In the genomic region with DNA sequence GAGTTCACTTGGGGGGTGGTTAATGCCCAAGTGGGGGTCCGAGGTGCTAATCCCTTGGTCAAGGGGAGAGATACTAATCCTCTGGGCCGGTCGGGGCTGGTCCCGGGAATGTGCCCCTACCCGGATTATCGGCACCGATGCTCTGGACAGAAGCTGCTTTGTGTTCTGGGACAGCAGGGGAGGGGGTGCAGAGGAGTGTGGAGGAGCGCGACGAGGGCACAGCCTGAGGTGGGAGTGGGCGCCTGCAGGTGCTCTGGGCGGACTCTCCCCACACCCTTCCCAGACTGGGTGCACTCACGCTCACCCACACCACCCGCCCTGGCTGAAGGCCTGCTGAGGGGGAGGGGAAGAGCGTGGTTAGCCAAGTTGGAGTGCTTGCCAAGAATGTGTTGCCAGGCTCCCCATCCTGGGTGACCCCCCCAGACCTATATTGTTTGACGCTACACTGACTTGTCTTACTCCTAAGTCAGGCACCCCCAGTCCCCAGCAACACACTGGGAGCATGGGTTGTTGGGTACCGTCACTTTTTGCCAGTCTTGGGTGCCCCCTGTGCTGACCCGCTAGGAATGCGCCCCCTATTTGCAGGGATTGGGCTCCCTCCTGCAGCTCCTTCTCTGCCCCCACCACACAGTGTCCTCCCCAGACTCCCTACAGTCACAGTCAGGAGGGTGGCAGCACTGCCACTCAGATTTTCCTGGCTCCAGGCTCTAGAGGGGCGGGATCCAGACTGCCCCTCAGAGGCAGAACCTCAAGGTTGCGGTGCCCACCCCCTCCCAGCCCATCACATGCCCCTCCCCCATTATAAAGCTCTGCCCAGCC, we compare ENCODE assay signal across 8 cellular contexts. TPM values are rescaled to one million over a fixed set of nuclear protein-coding genes. Genes with fewer than 3 reads are reported as not detected.
DNase-seq lines count a peak whose midpoint lies in the region; ATAC-seq and TF ChIP-seq lines count a peak whose summit lies in the region.

No MANE protein-coding gene starts in this region.

- H3K36me3 ChIP-seq in body of pancreas (replicated peaks in 1 of 2; ENCODE audit: insufficient read depth in 1 of 2, low read depth in 2 of 2) (peaks cover 2 to 6% of the 10 kb centered on the region in 2 donors), left lung (peaks cover 0 to 31% of the 10 kb centered on the region in 2 donors)

- H3K4me1 ChIP-seq in body of pancreas: peaks cover 71% of the 10 kb centered on the region
- H3K4me1 ChIP-seq in left lung: peaks cover 33 to 55% of the 10 kb centered on the region in 2 donors

- 4 to 6% methylated on average over 5 to 21 of the region's 21 CpGs for WGBS in body of pancreas, 2 donors

- ATAC-seq in body of pancreas (no peak), left lung (peak; percentile 5), sciatic nerve (no peak)

- H3K27me3 ChIP-seq in body of pancreas (no peaks in the 10 kb centered on the region), left lung (no peaks in the 10 kb centered on the region)

- peak; percentile 25 for DNase-seq in NCI-H748 (lab: John Stamatoyannopoulos, UW; ENCODE audit: unreplicated experiment)
- DNase-seq in NCI-H748 treated with DMSO at 0.1 percent for 48 hours (lab: John Stamatoyannopoulos, UW): no peak
- DNase-seq in NCI-H1694 treated with DMSO at 0.1 percent for 48 hours (lab: John Stamatoyannopoulos, UW): peak; percentile 16
- peak; percentile 53 to 67 (median 66) for DNase-seq in body of pancreas
- DNase-seq in left lung: peak in 1 of 2 donors; percentile 71
- DNase-seq in substantia nigra (lab: John Stamatoyannopoulos, UW): peak in 39 of 49 donors; percentile 12 to 80 (median 39)
- no peak for DNase-seq in foreskin melanocyte
- DNase-seq in sciatic nerve (ENCODE audit: low spot score): no peak

- H3K27ac ChIP-seq in body of pancreas: peak overlapping the region; percentile 92 to 98 (median 96)
- peak overlapping the region; percentile 96 to 98 for H3K27ac ChIP-seq in left lung
- H3K27ac ChIP-seq in substantia nigra (ENCODE audit: low read depth, low read length, poor library complexity, severe bottlenecking): peak overlapping the region; percentile 100

- TF ChIP-seq CTCF in body of pancreas (IDR thresholded peaks at IDR 0.05): no peak
- no peak for TF ChIP-seq CTCF in left lung (IDR thresholded peaks at IDR 0.05)

- H3K4me3 ChIP-seq in body of pancreas (peak overlapping the region; percentile 48 to 73), left lung (peak overlapping the region; percentile 86 to 93)

- no peaks in the 10 kb centered on the region for H3K9me3 ChIP-seq in body of pancreas
- no peaks in the 10 kb centered on the region for H3K9me3 ChIP-seq in left lung

- intact Hi-C loops in body of pancreas (cut with DNase I): no loop called here
- intact Hi-C loops in left lung (cut with DNase I): no loop called here
- intact Hi-C loops in sciatic nerve (cut with DNase I): no loop called here

- no peak for TF ChIP-seq POLR2A in body of pancreas (IDR thresholded peaks at IDR 0.05)

RNA-seq across cellular contexts. Expression of a gene that starts 1.2 kb away (rescaled TPM):
- total RNA-seq in body of pancreas: 100 to 1,000 TPM in 1 of 2 donors, 10 to 100 TPM in 1; 50.1 to 147 TPM
- 100 to 1,000 TPM; 191 to 205 TPM for total RNA-seq in left lung
- 87.5 TPM for total RNA-seq in sciatic nerve

RNA-seq across cellular contexts. Expression of a gene that starts 2.9 kb away (rescaled TPM):
- total RNA-seq in body of pancreas: 1 to 10 TPM; 2.3 to 6.3 TPM
- total RNA-seq in left lung: 10 to 100 TPM; 15.6 to 17.1 TPM
- total RNA-seq in sciatic nerve: 5.7 TPM

RNA-seq across cellular contexts. Expression of a gene that starts 12.3 kb away (rescaled TPM):
- total RNA-seq in body of pancreas: 1 to 10 TPM in 1 of 2 donors, under 1 TPM in 1; 0.78 to 1.3 TPM
- 1 to 10 TPM; 2.7 to 3.5 TPM for total RNA-seq in left lung
- 4.7 TPM for total RNA-seq in sciatic nerve

RNA-seq across cellular contexts. Expression of a gene that starts 20.0 kb away (rescaled TPM):
- total RNA-seq in body of pancreas (100 to 1,000 TPM in 1 of 2 donors, 10 to 100 TPM in 1; 60.7 to 201 TPM), left lung (10 to 100 TPM; 63.5 to 65.7 TPM), sciatic nerve (57.9 TPM)

RNA-seq across cellular contexts. Expression of a gene that starts 22.7 kb away (rescaled TPM):
- total RNA-seq in body of pancreas (10 to 100 TPM; 34.9 to 54.2 TPM), left lung (10 to 100 TPM; 39.6 to 49.1 TPM), sciatic nerve (27.8 TPM)

Comparison
In these comparisons a context has a peak if more than half of its experiments do, and no peak if none do; other contexts are left out.
1. DNase-seq: peak in NCI-H748 (single experiment), NCI-H1694 treated with DMSO at 0.1 percent for 48 hours (single experiment), body of pancreas (4 of 4) and substantia nigra (39 of 49); none in NCI-H748 treated with DMSO at 0.1 percent for 48 hours (single experiment), foreskin melanocyte (single experiment) and sciatic nerve (single experiment).
2. Peak in every context shown above with its lines, with median percentiles within 50 percentile points of each other: H3K27ac ChIP-seq.